Comparison of ENCODE assay signal across 18 cellular contexts in genomic region chr17:39230361-39230760, GRCh38. TPM values are rescaled to one million over a fixed set of nuclear protein-coding genes. Genes with fewer than 3 reads are reported as not detected.
DNase-seq lines count a peak whose midpoint lies in the region; ATAC-seq and TF ChIP-seq lines count a peak whose summit lies in the region.
"Had no signal": no experiment of that assay in that cellular context is flagged by ENCODE, and none has a peak within 500 bp of the region (broad histone marks: within the 10 kb centered on the region; RNA-seq: fewer than 3 reads in every experiment).

No MANE protein-coding gene starts in this region.

- H3K14ac ChIP-seq in neuronal stem cell (ENCODE audit: low read length) = no peak overlapping the region

- ATAC-seq in WTC11 (no peak), HG02623 (IDR thresholded peaks at IDR 0.05; ENCODE audit: unreplicated experiment) (no peak)
- ATAC-seq: GM23338, HCT116 had no signal

- 0 out of 22 replicates have a peak overlapping the region, but pooled peaks of 1 of the 11 experiments have one; percentile 18 for H3K27ac ChIP-seq in BLaER1 treated with 17β-estradiol and CSF1 and Interleukin-3, amounts not matched to agents 10 nM and 100 nM
- no peak overlapping the region for H3K27ac ChIP-seq in neuronal stem cell (replicated peaks; ENCODE audit: low read length)

- no CpG with 5 or more reads among the region's 1 CpG for WGBS in neuronal stem cell (ENCODE audit: extremely low coverage in 2 of 2, insufficient read length in 2 of 2, insufficient replicate concordance in 1 of 2), 2 donors

- no peak overlapping the region for H3K4me3 ChIP-seq in BLaER1 treated with 17β-estradiol and CSF1 and Interleukin-3, amounts not matched to agents 10 nM and 100 nM
- no peak overlapping the region for H3K4me3 ChIP-seq in neuronal stem cell (ENCODE audit: low read length in 2 of 2)
- H3K4me3 ChIP-seq: GM23338 had no signal

- peaks cover 19% of the 10 kb centered on the region for H3K27me3 Mint-ChIP-seq in WTC11 (ENCODE audit: low read depth)

- H2BK120ac ChIP-seq in neuronal stem cell (ENCODE audit: low read depth, low read length) = no peak overlapping the region

- H3K36me3 ChIP-seq in BLaER1 treated with 17β-estradiol and CSF1 and Interleukin-3, amounts not matched to agents 10 nM and 100 nM = no peaks in the 10 kb centered on the region
- H3K36me3 ChIP-seq in neuronal stem cell (replicated peaks in 1 of 2; ENCODE audit: control insufficient read depth in 2 of 2, insufficient read depth in 2 of 2, low read length in 2 of 2) = no peaks in the 10 kb centered on the region

- no peak overlapping the region for H3K4me3 Mint-ChIP-seq in WTC11
- H3K4me3 Mint-ChIP-seq: CD14-positive monocyte; CD4-positive, alpha-beta T cell; CD8-positive, alpha-beta memory T cell; GM23338; H9 had no signal

- CTCF ChIA-PET in WTC11 (lab: Charles Lee) = interaction anchor here (2.7 to 5.7 kb wide), 6 partner anchors 11 to 65 kb away, joined by 21 to 112 read pairs (median 26); partner anchors contain the start of gene ARL5C

- H4K91ac ChIP-seq in neuronal stem cell (ENCODE audit: low read depth, low read length, poor library complexity) = no peak overlapping the region

- no peak overlapping the region for H3K9ac ChIP-seq in BLaER1 treated with 17β-estradiol and CSF1 and Interleukin-3, amounts not matched to agents 10 nM and 100 nM
- no peak overlapping the region for H3K9ac ChIP-seq in neuronal stem cell (ENCODE audit: low read depth, low read length, poor library complexity)

- H3K4me1 ChIP-seq in BLaER1 treated with 17β-estradiol and CSF1 and Interleukin-3, amounts not matched to agents 10 nM and 100 nM = peaks cover 31 to 59% (median 56%) of the 10 kb centered on the region in 10 experiments
- H3K4me1 ChIP-seq in neuronal stem cell (ENCODE audit: control insufficient read depth in 2 of 2, insufficient read depth in 1 of 2, low read depth in 1 of 2, low read length in 2 of 2) = peaks cover 21 to 28% of the 10 kb centered on the region in 2 donors

- no peak overlapping the region for H2BK15ac ChIP-seq in neuronal stem cell (ENCODE audit: low read length)

- DNase-seq in WTC11 (ENCODE audit: low spot score) (no peak), neuronal stem cell (ENCODE audit: low spot score) (no peak), SIG-M5 (lab: John Stamatoyannopoulos, UW) (no peak), NCI-H2081 (lab: John Stamatoyannopoulos, UW) (no peak)
- DNase-seq: CD4-positive, alpha-beta T cell; DMS 273 treated with DMSO at 0.1 percent for 48 hours; DMS53; DMS79 treated with DMSO at 0.1 percent for 48 hours; GF-D8; H9 had no signal

- peak overlapping the region; percentile 45 for H2BK5ac ChIP-seq in neuronal stem cell (ENCODE audit: low read length)

- H3K27ac Mint-ChIP-seq in WTC11 = no peak overlapping the region
- H3K27ac Mint-ChIP-seq: CD14-positive monocyte; CD4-positive, alpha-beta T cell; GM23338; H9 had no signal

- no peaks in the 10 kb centered on the region for H3K9me3 ChIP-seq in BLaER1 treated with 17β-estradiol and CSF1 and Interleukin-3, amounts not matched to agents 10 nM and 100 nM (replicated peaks in 1 of 11)
- no peaks in the 10 kb centered on the region for H3K9me3 ChIP-seq in neuronal stem cell (replicated peaks in 1 of 2; ENCODE audit: control insufficient read depth in 2 of 2, insufficient read depth in 1 of 2, low read depth in 1 of 2, low read length in 2 of 2)

- H3K23ac ChIP-seq in neuronal stem cell (ENCODE audit: low read depth, low read length, poor library complexity) = no peak overlapping the region

- H3K18ac ChIP-seq in neuronal stem cell (ENCODE audit: low read length) = no peak overlapping the region

- H2AFZ ChIP-seq in neuronal stem cell (ENCODE audit: low read length) = no peak overlapping the region
- H2AFZ ChIP-seq: GM23338 had no signal

- peaks cover 21 to 29% (median 26%) of the 10 kb centered on the region in 11 experiments for H3K27me3 ChIP-seq in BLaER1 treated with 17β-estradiol and CSF1 and Interleukin-3, amounts not matched to agents 10 nM and 100 nM
- H3K27me3 ChIP-seq in neuronal stem cell (ENCODE audit: control insufficient read depth in 3 of 3, insufficient read depth in 3 of 3, low read depth in 1 of 3, low read length in 3 of 3) = peaks cover 2 to 22% (median 7%) of the 10 kb centered on the region in 3 experiments

- no peak for TF ChIP-seq CTCF in WTC11 (IDR thresholded peaks at IDR 0.05)

- H4K20me1 ChIP-seq in BLaER1 treated with 17β-estradiol and CSF1 and Interleukin-3, amounts not matched to agents 10 nM and 100 nM = peaks cover 0 to 8% (median 2%) of the 10 kb centered on the region in 11 experiments; a peak in 15 of 22 replicates

- no peaks in the 10 kb centered on the region for H3K36me3 Mint-ChIP-seq in WTC11
- H3K36me3 Mint-ChIP-seq: CD8-positive, alpha-beta memory T cell had no signal

- POLR2A ChIA-PET in WTC11 (lab: Charles Lee) = interaction anchor here (1.1 kb wide), 1 partner anchor 24 kb away, joined by 4 read pairs; no protein-coding TSS in a partner anchor

- H2AK5ac ChIP-seq in neuronal stem cell (ENCODE audit: low read depth, low read length) = no peak overlapping the region

- H3K9me3 Mint-ChIP-seq in WTC11 = no peaks in the 10 kb centered on the region
- H3K9me3 Mint-ChIP-seq: CD4-positive, alpha-beta T cell; CD8-positive, alpha-beta memory T cell; GM23338; H9 had no signal

- peak overlapping the region in 9 of 11 experiments; percentile 83 to 92 (median 89); a peak in 16 of 22 replicates for H3K4me2 ChIP-seq in BLaER1 treated with 17β-estradiol and CSF1 and Interleukin-3, amounts not matched to agents 10 nM and 100 nM
- H3K4me2 ChIP-seq in neuronal stem cell (ENCODE audit: insufficient read depth, low read length, poor library complexity, severe bottlenecking) = no peak overlapping the region
- H3K4me2 ChIP-seq: GM23338 had no signal

- H2BK12ac ChIP-seq in neuronal stem cell (ENCODE audit: low read length) = no peak overlapping the region

- H3K79me1 ChIP-seq in neuronal stem cell (ENCODE audit: low read depth, low read length) = no peaks in the 10 kb centered on the region

- no peak overlapping the region for H3K4ac ChIP-seq in neuronal stem cell (ENCODE audit: low read length)

- H4K8ac ChIP-seq in neuronal stem cell (ENCODE audit: low read depth, low read length) = no peak overlapping the region

- H3K4me1 Mint-ChIP-seq in WTC11 = peaks cover 19% of the 10 kb centered on the region

TF ChIP-seq in WTC11, 78 proteins besides CTCF, POLR2A, EP300 and RAD21:
- TF ChIP-seq HMGA2 (CRISPR knock-in tag; IDR thresholded peaks at IDR 0.05) = peak; percentile 69; the same call in 1 of the 2 replicates
- no peak for TF ChIP-seq NR2C2 (CRISPR knock-in tag; IDR thresholded peaks at IDR 0.05)
TF ChIP-seq in WTC11: peak in this region for 1.

RNA-seq across cellular contexts. Expression of gene STAC2, which starts 4.6 kb away (rescaled TPM):
- total RNA-seq in WTC11 (2021) = 3.9 to 4.2 TPM (median 4.0 TPM) in 3 replicates
- 3.2 TPM for polyA plus RNA-seq in neuronal stem cell (2013, experiment 1 of 2)
- polyA plus RNA-seq in neuronal stem cell (2013, experiment 2 of 2) = 3.3 TPM
- total RNA-seq: A172; CD4-positive, alpha-beta T cell; CD8-positive, alpha-beta memory T cell had no signal
- polyA plus RNA-seq: BJ; CD14-positive monocyte; CD8-positive, alpha-beta memory T cell had no signal

RNA-seq across cellular contexts. Expression of gene RPL19, which starts 30.3 kb away (rescaled TPM):
- total RNA-seq in WTC11 (2021) = 1,970 to 2,019 TPM (median 2,012 TPM) in 3 replicates
- polyA plus RNA-seq in neuronal stem cell (2013, experiment 1 of 2) = 2,934 TPM
- polyA plus RNA-seq in neuronal stem cell (2013, experiment 2 of 2) = 2,874 TPM

RNA-seq across cellular contexts. Expression of gene CACNB1, which starts 32.9 kb away (rescaled TPM):
- total RNA-seq in WTC11 (2021) = 11.2 to 17.0 TPM (median 11.9 TPM) in 3 replicates
- 5.8 TPM for polyA plus RNA-seq in neuronal stem cell (2013, experiment 1 of 2)
- polyA plus RNA-seq in neuronal stem cell (2013, experiment 2 of 2) = 5.9 TPM
